ENCODE assay signal across 10 cellular contexts in genomic region chr6:7144810-7145209, GRCh38. TPM values are rescaled to one million over a fixed set of nuclear protein-coding genes. Genes with fewer than 3 reads are reported as not detected.
A peak's percentile ranks its signal among the peaks of the same experiment; 100 is the strongest.
DNase-seq lines count a peak whose midpoint lies in the region; ATAC-seq lines count a peak whose summit lies in the region.
"Had no signal": no experiment of that assay in that cellular context is flagged by ENCODE, and none has a peak within 500 bp of the region (broad histone marks: within the 10 kb centered on the region; RNA-seq: fewer than 3 reads in every experiment).

No MANE protein-coding gene starts in this region.

- H3K9me3 ChIP-seq in GM23248 (ENCODE audit: low read depth) (no peaks in the 10 kb centered on the region), SK-N-MC (ENCODE audit: low read depth, low read length) (no peaks in the 10 kb centered on the region), iPS-18a (ENCODE audit: control insufficient read depth, low read depth, low read length) (no peaks in the 10 kb centered on the region), skeletal muscle tissue (ENCODE audit: control insufficient read depth in 3 of 3, low read length in 3 of 3) (no peaks in the 10 kb centered on the region)

- no peak for ATAC-seq in esophagus mucosa
- ATAC-seq in HG03025 (IDR thresholded peaks at IDR 0.05; ENCODE audit: low FRiP score, unreplicated experiment): no peak
- no peak for ATAC-seq in GM18520 (IDR thresholded peaks at IDR 0.05; ENCODE audit: unreplicated experiment)

- H3K4me3 ChIP-seq in GM23248: no peak overlapping the region
- H3K4me3 ChIP-seq in SK-N-MC: peak overlapping the region; percentile 45
- H3K4me3 ChIP-seq in iPS-18a (ENCODE audit: low read length): peak overlapping the region; percentile 24
- no peak overlapping the region for H3K4me3 ChIP-seq in skeletal muscle tissue (ENCODE audit: low read length in 3 of 3)
- H3K4me3 ChIP-seq: neural progenitor cell had no signal

- no peaks in the 10 kb centered on the region for H3K27me3 ChIP-seq in GM23248 (replicated peaks; ENCODE audit: insufficient read depth)
- H3K27me3 ChIP-seq in iPS-18a (ENCODE audit: control insufficient read depth, insufficient read depth, low read length): peaks cover 8% of the 10 kb centered on the region
- H3K27me3 ChIP-seq in skeletal muscle tissue (ENCODE audit: control insufficient read depth in 3 of 3, insufficient read depth in 3 of 3, low read length in 3 of 3): no peaks in the 10 kb centered on the region

- H3K4me1 ChIP-seq in GM23248 (ENCODE audit: insufficient read depth) (peaks cover 62% of the 10 kb centered on the region), iPS-18a (ENCODE audit: control insufficient read depth, low read depth, low read length) (peaks cover 57% of the 10 kb centered on the region), skeletal muscle tissue (ENCODE audit: control insufficient read depth in 3 of 3, insufficient read depth in 3 of 3, low read length in 3 of 3) (peaks cover 46 to 60% (median 48%) of the 10 kb centered on the region in 3 donors)

- peaks cover 96% of the 10 kb centered on the region for H3K79me2 ChIP-seq in GM23248 (ENCODE audit: insufficient read depth)

- H3K36me3 ChIP-seq in GM23248 (ENCODE audit: low read depth): no peaks in the 10 kb centered on the region
- peaks cover 16% of the 10 kb centered on the region for H3K36me3 ChIP-seq in SK-N-MC (ENCODE audit: insufficient read depth, low read length)
- H3K36me3 ChIP-seq in iPS-18a (ENCODE audit: control insufficient read depth, low read depth, low read length): no peaks in the 10 kb centered on the region
- no peaks in the 10 kb centered on the region for H3K36me3 ChIP-seq in skeletal muscle tissue (ENCODE audit: control insufficient read depth in 3 of 3, insufficient read depth in 3 of 3, low read length in 3 of 3)
- H3K36me3 ChIP-seq: neural progenitor cell had no signal

- WGBS in GM23248 (ENCODE audit: low coverage in 1 of 2, low lambda C conversion rate in 2 of 2, missing lambda C conversion rate in 2 of 2), 2 experiments: 49 to 54% methylated on average over 5 of the region's 5 CpGs

- no peaks in the 10 kb centered on the region for H4K20me1 ChIP-seq in GM23248 (ENCODE audit: insufficient read depth)

- H3F3A ChIP-seq in GM23248 (ENCODE audit: insufficient read depth): peaks cover 52% of the 10 kb centered on the region

- in situ Hi-C loops in GM23248 (cut with MboI): no loop called here

- H3K9ac ChIP-seq in GM23248 (peak overlapping the region; percentile 29), SK-N-MC (ENCODE audit: insufficient read length) (peak overlapping the region; percentile 41), iPS-18a (ENCODE audit: low read length) (peak overlapping the region; percentile 28), skeletal muscle tissue (ENCODE audit: low read depth in 1 of 3, low read length in 3 of 3) (peak overlapping the region in 2 of 3 donors; percentile 17 to 23)
- H3K9ac ChIP-seq: neural progenitor cell had no signal

- H3K27ac ChIP-seq in GM23248 (peak overlapping the region; percentile 76), SK-N-MC (peak overlapping the region; percentile 80), iPS-18a (ENCODE audit: low read length) (peak overlapping the region; percentile 60), skeletal muscle tissue (ENCODE audit: low read depth, low read length) (peak overlapping the region; percentile 63), substantia nigra (ENCODE audit: low read depth, low read length, poor library complexity, severe bottlenecking) (no peak overlapping the region)
- H3K27ac ChIP-seq: neural progenitor cell had no signal

- DNase-seq in GM23248 (no peak), SK-N-MC (ENCODE audit: low read depth, low spot score) (no peak), substantia nigra (lab: John Stamatoyannopoulos, UW) (no peak)
- DNase-seq: activated CD4-positive, CD25-positive, alpha-beta regulatory T cell had no signal

- H3K9me2 ChIP-seq in GM23248 (ENCODE audit: insufficient read depth): no peaks in the 10 kb centered on the region

- no peak overlapping the region for H2AFZ ChIP-seq in GM23248
- H2AFZ ChIP-seq: neural progenitor cell had no signal

- H3K4me2 ChIP-seq in GM23248 (ENCODE audit: unreplicated experiment): peak overlapping the region; percentile 11
- H3K4me2 ChIP-seq: neural progenitor cell had no signal

RNA-seq across cellular contexts. Expression of gene RREB1, which starts 37.0 kb away (rescaled TPM):
- 9.4 and 12.4 TPM in 2 replicates for total RNA-seq in GM23248 (2014; rRNA removed; shearing (Covaris generic))
- polyA plus RNA-seq in GM23248 (2016; fragmentation: Nextera tagmentation; extraction: Ambion mirVana): 6.4 and 7.5 TPM in 2 replicates
- total RNA-seq in skeletal muscle tissue (22.4 TPM), esophagus mucosa (75.8 TPM)

Comparison
In these comparisons a context has a peak if more than half of its experiments do, and no peak if none do; other contexts are left out.
1. H3K4me3 ChIP-seq: peak in SK-N-MC (single experiment) and iPS-18a (single experiment); none in GM23248 (single experiment) and skeletal muscle tissue (0 of 3).
2. Peak in every context shown above with its lines, with median percentiles within 50 percentile points of each other: H3K9ac ChIP-seq.